Comparison of ENCODE assay signal across 1 cellular context in the genomic region with DNA sequence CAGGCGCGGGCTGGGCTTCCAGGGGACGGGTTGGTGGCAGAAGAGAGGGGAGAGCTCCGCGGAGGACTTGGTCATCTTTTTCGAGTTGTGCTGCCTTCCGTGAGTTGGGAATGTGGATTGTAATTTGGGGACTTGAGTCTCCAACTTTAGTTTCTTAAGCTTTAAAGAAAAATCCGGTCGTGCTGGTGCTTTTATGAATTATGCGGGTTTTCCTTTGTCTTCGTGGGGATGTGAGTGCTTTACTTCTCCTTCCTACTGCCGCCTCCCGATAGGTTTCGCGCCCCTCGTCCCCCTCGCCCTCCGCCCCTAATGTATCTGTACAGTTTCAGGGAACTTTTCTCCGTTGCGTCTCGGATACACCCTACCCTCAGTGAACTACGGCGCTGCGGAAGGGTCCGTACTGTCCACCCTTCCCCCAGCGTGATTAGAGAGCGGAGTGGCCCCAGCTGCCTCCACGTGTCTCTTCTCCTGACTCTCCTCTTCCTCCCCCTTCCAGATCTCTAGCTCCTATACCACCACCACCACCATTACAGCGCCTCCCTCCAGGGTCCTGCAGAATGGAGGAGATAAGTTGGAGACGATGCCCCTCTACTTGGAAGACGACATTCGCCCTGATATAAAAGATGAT.
TF ChIP-seq lines count a peak whose summit lies in the region.

No MANE protein-coding gene starts in this region.

TF ChIP-seq in H1, 55 proteins besides CTCF, POLR2A, EP300 and RAD21:
- TF ChIP-seq BACH1 (IDR thresholded peaks at IDR 0.05; ENCODE audit: low read length) (no peak), HDAC2 (IDR thresholded peaks at IDR 0.05; ENCODE audit: borderline replicate concordance in 1 of 2, low read depth in 2 of 2, low read length in 2 of 2) (0 out of 4 replicates have a peak, but pooled peaks of 1 of the 2 experiments have one; percentile 10), ASH2L (IDR thresholded peaks at IDR 0.05; ENCODE audit: low read length) (peak; percentile 16), POLR2AphosphoS5 (IDR thresholded peaks at IDR 0.05; ENCODE audit: low read depth, low read length) (no peak), SIN3A (conservative IDR thresholded peaks at IDR 0.05 in 1 of 2, IDR thresholded peaks at IDR 0.05 in 1 of 2; ENCODE audit: low read depth in 1 of 2, low read length in 2 of 2) (0 out of 4 replicates have a peak, but pooled peaks of 1 of the 2 experiments have one; percentile 26), YY1 (IDR thresholded peaks at IDR 0.05; ENCODE audit: low read depth, low read length) (no peak)
